Comparison of ENCODE assay signal across 28 cellular contexts in genomic region chr10:63069318-63069717, GRCh38.
"Had no signal": no experiment of that assay in that cellular context is flagged by ENCODE, and none has a peak within 500 bp of the region (broad histone marks: within the 10 kb centered on the region; RNA-seq: fewer than 3 reads in every experiment).

No MANE protein-coding gene starts in this region.

- H3K9me3 ChIP-seq: ovary, psoas muscle, right lobe of liver, sigmoid colon, stomach, thoracic aorta, thyroid gland, tibial nerve, upper lobe of left lung, vagina had no signal

- H3K36me3 ChIP-seq: neural progenitor cell, ovary, right lobe of liver, sigmoid colon, stomach, thoracic aorta, thyroid gland, tibial nerve, upper lobe of left lung, vagina had no signal

- H3K79me2 ChIP-seq: parathyroid adenoma had no signal

- H3K9ac ChIP-seq: neural progenitor cell, parathyroid adenoma had no signal

- H3K4me1 Mint-ChIP-seq: natural killer cell had no signal

- ATAC-seq: natural killer cell; psoas muscle; right cardiac atrium; right lobe of liver; stimulated activated effector memory CD8-positive, alpha-beta T cell treated with anti-CD3 and anti-CD28 coated beads, Interleukin-12 subunit alpha, Interleukin-12 subunit beta, amount 100 ng/mL, for 72 hours; stimulated activated naive B cell treated with anti-CD40 and anti-IgM and Interleukin-4, amounts not matched to agents 10 μg/mL and 1 μg/mL and 100 μg/mL, for 72 hours had no signal

- H2AFZ ChIP-seq: neural progenitor cell, parathyroid adenoma had no signal

- H3K36me3 Mint-ChIP-seq: natural killer cell; neural progenitor cell; stimulated activated effector memory CD8-positive, alpha-beta T cell treated with anti-CD3 and anti-CD28 coated beads, Interleukin-12 subunit alpha, Interleukin-12 subunit beta, amount 100 ng/mL, for 72 hours; stimulated activated naive B cell treated with anti-CD40 and anti-IgM and Interleukin-4, amounts not matched to agents 10 μg/mL and 1 μg/mL and 100 μg/mL, for 72 hours had no signal

- H3K4me2 ChIP-seq: neural progenitor cell had no signal

- H3K4me3 ChIP-seq: neural progenitor cell, ovary, psoas muscle, right lobe of liver, sigmoid colon, stomach, thoracic aorta, thyroid gland, tibial nerve, upper lobe of left lung, vagina had no signal

- H3K4me1 ChIP-seq: parathyroid adenoma, psoas muscle, right lobe of liver, sigmoid colon, stomach, upper lobe of left lung, vagina had no signal

- DNase-seq: natural killer cell; occipital lobe; ovary; posterior cingulate gyrus; psoas muscle; right cardiac atrium; right lobe of liver; sigmoid colon; small intestine; stimulated activated CD4-positive, alpha-beta T cell treated with anti-CD3 and anti-CD28 coated beads, Interleukin-15, amount 100 ng/mL, for 24 hours; stimulated activated CD4-positive, alpha-beta T cell treated with anti-CD3 and anti-CD28 coated beads, Interleukin-2, amount 100 ng/mL, for 24 hours; stimulated activated CD4-positive, alpha-beta T cell treated with anti-CD3 and anti-CD28 coated beads, Interleukin-2, amount 100 ng/mL, for 48 hours; stimulated activated CD4-positive, alpha-beta T cell treated with anti-CD3 and anti-CD28 coated beads, Interleukin-4, amount 100 ng/mL, for 24 hours; stimulated activated naive B cell treated with anti-CD40 and anti-IgM and Interleukin-4, amounts not matched to agents 10 μg/mL and 1 μg/mL and 100 μg/mL, for 72 hours; stimulated activated naive CD4-positive, alpha-beta T cell treated with Interleukin-2 at 50 U/mL for 16 hours; stomach; thyroid gland; trophoblast cell; upper lobe of left lung had no signal

- H3K27ac ChIP-seq: neural progenitor cell, ovary, parathyroid adenoma, psoas muscle, right lobe of liver, sigmoid colon, stomach, thoracic aorta, thyroid gland, tibial nerve, upper lobe of left lung, vagina had no signal

- H3K27me3 ChIP-seq: neural progenitor cell, ovary, right lobe of liver, sigmoid colon, thyroid gland, tibial nerve, upper lobe of left lung, vagina had no signal

- H3K9me3 Mint-ChIP-seq: natural killer cell; nephron; neural progenitor cell; stimulated activated effector memory CD8-positive, alpha-beta T cell treated with anti-CD3 and anti-CD28 coated beads, Interleukin-12 subunit alpha, Interleukin-12 subunit beta, amount 100 ng/mL, for 72 hours; stimulated activated naive B cell treated with anti-CD40 and anti-IgM and Interleukin-4, amounts not matched to agents 10 μg/mL and 1 μg/mL and 100 μg/mL, for 72 hours; stimulated activated naive CD8-positive, alpha-beta T cell treated with anti-CD3 and anti-CD28 coated beads, Interleukin-15, Interleukin-2, amounts not matched to agents 100 ng/mL and 50 ng/mL, for 24 hours had no signal

- H3K4me3 Mint-ChIP-seq: natural killer cell; nephron; neural progenitor cell; stimulated activated effector memory CD8-positive, alpha-beta T cell treated with anti-CD3 and anti-CD28 coated beads, Interleukin-12 subunit alpha, Interleukin-12 subunit beta, amount 100 ng/mL, for 72 hours; stimulated activated naive B cell treated with anti-CD40 and anti-IgM and Interleukin-4, amounts not matched to agents 10 μg/mL and 1 μg/mL and 100 μg/mL, for 72 hours; stimulated activated naive CD8-positive, alpha-beta T cell treated with anti-CD3 and anti-CD28 coated beads, Interleukin-15, Interleukin-2, amounts not matched to agents 100 ng/mL and 50 ng/mL, for 24 hours had no signal

- H3K27ac Mint-ChIP-seq: natural killer cell; nephron; neural progenitor cell; progenitor cell of endocrine pancreas; stimulated activated effector memory CD8-positive, alpha-beta T cell treated with anti-CD3 and anti-CD28 coated beads, Interleukin-12 subunit alpha, Interleukin-12 subunit beta, amount 100 ng/mL, for 72 hours; stimulated activated naive B cell treated with anti-CD40 and anti-IgM and Interleukin-4, amounts not matched to agents 10 μg/mL and 1 μg/mL and 100 μg/mL, for 72 hours; stimulated activated naive CD8-positive, alpha-beta T cell treated with anti-CD3 and anti-CD28 coated beads, Interleukin-15, Interleukin-2, amounts not matched to agents 100 ng/mL and 50 ng/mL, for 24 hours had no signal
